Comparison of ENCODE assay signal across 17 cellular contexts in genomic region chr13:113421673-113422270, GRCh38. TPM values are rescaled to one million over a fixed set of nuclear protein-coding genes. Genes with fewer than 3 reads are reported as not detected.
DNase-seq lines count a peak whose midpoint lies in the region; ATAC-seq and TF ChIP-seq lines count a peak whose summit lies in the region.
"Had no signal": no experiment of that assay in that cellular context is flagged by ENCODE, and none has a peak within 500 bp of the region (broad histone marks: within the 10 kb centered on the region; RNA-seq: fewer than 3 reads in every experiment).

No MANE protein-coding gene starts in this region.

- no peaks in the 10 kb centered on the region for H3K36me3 Mint-ChIP-seq in neural progenitor cell
- H3K36me3 Mint-ChIP-seq: stimulated activated effector memory CD8-positive, alpha-beta T cell treated with anti-CD3 and anti-CD28 coated beads, Interleukin-12 subunit alpha, Interleukin-12 subunit beta, amount 100 ng/mL, for 72 hours had no signal

- H3K4me1 ChIP-seq in heart right ventricle (no peaks in the 10 kb centered on the region), esophagus (ENCODE audit: control insufficient read depth in 2 of 2, insufficient read depth in 2 of 2, low read length in 1 of 2) (peaks cover 0 to 3% of the 10 kb centered on the region in 2 donors), neural progenitor cell (peaks cover 6% of the 10 kb centered on the region), aorta (ENCODE audit: control insufficient read depth in 1 of 2, insufficient read depth in 2 of 2, low read length in 2 of 2) (no peaks in the 10 kb centered on the region)

- peaks cover 4% of the 10 kb centered on the region for H3F3A ChIP-seq in neural progenitor cell (ENCODE audit: low read depth)

- H3K36me3 ChIP-seq in heart right ventricle (peaks cover 0 to 63% (median 3%) of the 10 kb centered on the region in 9 donors), esophagus (ENCODE audit: control insufficient read depth in 2 of 2, insufficient read depth in 2 of 2, low read length in 1 of 2) (no peaks in the 10 kb centered on the region), neural progenitor cell (no peaks in the 10 kb centered on the region), aorta (ENCODE audit: control insufficient read depth in 1 of 2, insufficient read depth in 2 of 2, low read length in 1 of 2) (no peaks in the 10 kb centered on the region)

- H3K4me3 ChIP-seq in heart right ventricle (no peak overlapping the region), esophagus (ENCODE audit: low read depth in 1 of 2, low read length in 2 of 2) (no peak overlapping the region), neural progenitor cell (no peak overlapping the region), aorta (ENCODE audit: low read length in 2 of 2) (no peak overlapping the region)

- peaks cover 17% of the 10 kb centered on the region for H3K4me1 Mint-ChIP-seq in neural progenitor cell
- H3K4me1 Mint-ChIP-seq: central memory CD8-positive, alpha-beta T cell; stimulated activated effector memory CD8-positive, alpha-beta T cell treated with anti-CD3 and anti-CD28 coated beads, Interleukin-12 subunit alpha, Interleukin-12 subunit beta, amount 100 ng/mL, for 72 hours had no signal

- 62 to 73% methylated on average over 15 of the region's 15 CpGs for WGBS in heart right ventricle, 2 donors
- WGBS in esophagus, 2 donors, result 60 to 71% methylated on average over 15 of the region's 15 CpGs
- 15 to 17% methylated on average over 15 of the region's 15 CpGs for WGBS in aorta, 2 donors

- H3K9me3 Mint-ChIP-seq in neural progenitor cell, result no peaks in the 10 kb centered on the region
- H3K9me3 Mint-ChIP-seq: central memory CD8-positive, alpha-beta T cell; HFFc6; stimulated activated effector memory CD8-positive, alpha-beta T cell treated with anti-CD3 and anti-CD28 coated beads, Interleukin-12 subunit alpha, Interleukin-12 subunit beta, amount 100 ng/mL, for 72 hours had no signal

- no peak for TF ChIP-seq CTCF in heart right ventricle (IDR thresholded peaks at IDR 0.05)
- no peak for TF ChIP-seq CTCF in neural progenitor cell (IDR thresholded peaks at IDR 0.05)

- DNase-seq in Right ventricle myocardium inferior (ENCODE audit: missing footprints) (peak; percentile 67), heart right ventricle (no peak), neural progenitor cell (ENCODE audit: low spot score) (no peak), aorta (peak; percentile 64 to 72), HUDEP-2 (lab: John Stamatoyannopoulos, UW; ENCODE audit: unreplicated experiment in 76 of 76) (no peak), C1 segment of cervical spinal cord (lab: John Stamatoyannopoulos, UW) (no peak), iPS-NIHi11 (ENCODE audit: low spot score) (no peak)
- DNase-seq: activated CD8-positive, alpha-beta memory T cell treated with anti-CD3 and anti-CD28 coated beads for 24 hours; activated gamma-delta T cell treated with Interleukin-2 at 50 U/mL for 16 hours; Calu3; HFFc6; mesendoderm; SIG-M5 had no signal

- intact Hi-C loops in Right ventricle myocardium inferior (cut with DNase I) (no loop called here), heart right ventricle (cut with DNase I) (no loop called here), aorta (cut with DNase I) (no loop called here)

- no peak overlapping the region for H3K4me2 ChIP-seq in neural progenitor cell

- peak overlapping the region; percentile 92 for H3K27ac Mint-ChIP-seq in neural progenitor cell
- H3K27ac Mint-ChIP-seq: HFFc6; stimulated activated effector memory CD8-positive, alpha-beta T cell treated with anti-CD3 and anti-CD28 coated beads, Interleukin-12 subunit alpha, Interleukin-12 subunit beta, amount 100 ng/mL, for 72 hours had no signal

- ATAC-seq in Right ventricle myocardium inferior, result no peak
- ATAC-seq in heart right ventricle, result no peak
- no peak for ATAC-seq in aorta (ENCODE audit: low FRiP score)

- H3K4me3 Mint-ChIP-seq in neural progenitor cell, result no peak overlapping the region
- H3K4me3 Mint-ChIP-seq: central memory CD8-positive, alpha-beta T cell; HFFc6; stimulated activated effector memory CD8-positive, alpha-beta T cell treated with anti-CD3 and anti-CD28 coated beads, Interleukin-12 subunit alpha, Interleukin-12 subunit beta, amount 100 ng/mL, for 72 hours had no signal

- H3K27me3 ChIP-seq in heart right ventricle, result no peaks in the 10 kb centered on the region
- H3K27me3 ChIP-seq in esophagus (ENCODE audit: control insufficient read depth in 1 of 2, insufficient read depth in 2 of 2, low read length in 2 of 2), result no peaks in the 10 kb centered on the region
- no peaks in the 10 kb centered on the region for H3K27me3 ChIP-seq in neural progenitor cell
- no peaks in the 10 kb centered on the region for H3K27me3 ChIP-seq in aorta (ENCODE audit: control insufficient read depth in 1 of 2, insufficient read depth in 2 of 2, low read length in 1 of 2)

- H3K9ac ChIP-seq in neural progenitor cell, result no peak overlapping the region

- no peaks in the 10 kb centered on the region for H4K20me1 ChIP-seq in neural progenitor cell (ENCODE audit: low read depth)

- H3K9me3 ChIP-seq in heart right ventricle, result no peaks in the 10 kb centered on the region
- H3K9me3 ChIP-seq in esophagus (ENCODE audit: control insufficient read depth in 2 of 2, insufficient read depth in 1 of 2, low read depth in 1 of 2, low read length in 1 of 2), result no peaks in the 10 kb centered on the region
- H3K9me3 ChIP-seq in neural progenitor cell (ENCODE audit: low read depth), result no peaks in the 10 kb centered on the region
- no peaks in the 10 kb centered on the region for H3K9me3 ChIP-seq in aorta (ENCODE audit: control insufficient read depth, low read length)

- peaks cover 4% of the 10 kb centered on the region for H3K27me3 Mint-ChIP-seq in neural progenitor cell (ENCODE audit: insufficient read depth, low read depth)

- H3K79me2 ChIP-seq in neural progenitor cell (ENCODE audit: low read depth), result no peaks in the 10 kb centered on the region

- H3K27ac ChIP-seq in heart right ventricle (no peak overlapping the region), esophagus (ENCODE audit: low read depth in 2 of 2, low read length in 1 of 2) (peak overlapping the region; percentile 40 to 42), neural progenitor cell (no peak overlapping the region), aorta (ENCODE audit: low read depth in 1 of 2, low read length in 2 of 2) (no peak overlapping the region)

- H2AFZ ChIP-seq in neural progenitor cell (replicated peaks), result no peak overlapping the region

RNA-seq across cellular contexts. Expression of gene ADPRHL1, which starts 31.5 kb away (rescaled TPM):
- total RNA-seq in Right ventricle myocardium inferior (468 TPM), heart right ventricle (100 to 1,000 TPM; 381 to 939 (median 762) TPM), neural progenitor cell (ENCODE audit: low replicate concordance) (0.22 and 0.43 TPM in 2 replicates), aorta (10 to 100 TPM in 1 of 2 donors, 1 to 10 TPM in 1; 2.4 to 10.8 TPM)
- polyA plus RNA-seq in heart right ventricle (100 to 1,000 TPM; 163 to 192 TPM), esophagus (under 1 TPM; 0.51 to 0.89 TPM), aorta (1 to 10 TPM; 2.0 to 3.9 TPM)

RNA-seq across cellular contexts. Expression of gene GRTP1, which starts 57.8 kb away (rescaled TPM):
- 1.5 TPM for total RNA-seq in Right ventricle myocardium inferior
- 1 to 10 TPM in 3 of 10 donors, under 1 TPM in 7; 0.30 to 1.8 (median 0.78) TPM for total RNA-seq in heart right ventricle
- 1 to 10 TPM; 1.9 to 3.2 TPM for polyA plus RNA-seq in heart right ventricle
- 10 to 100 TPM; 13.9 to 15.8 TPM for polyA plus RNA-seq in esophagus
- total RNA-seq in neural progenitor cell (ENCODE audit: low replicate concordance), result 14.8 and 19.3 TPM in 2 replicates
- total RNA-seq in aorta, result 1 to 10 TPM; 2.4 to 4.2 TPM
- 1 to 10 TPM; 3.2 to 9.3 TPM for polyA plus RNA-seq in aorta
- total RNA-seq: A172 had no signal

Comparison
In these comparisons a context has a peak if more than half of its experiments do, and no peak if none do; other contexts are left out.
1. DNase-seq: peak in Right ventricle myocardium inferior (single experiment) and aorta (2 of 2); none in heart right ventricle (0 of 2), neural progenitor cell (single experiment), HUDEP-2 (0 of 76), C1 segment of cervical spinal cord (0 of 14) and iPS-NIHi11 (single experiment).
2. H3K27ac ChIP-seq: peak in esophagus (2 of 2); none in heart right ventricle (0 of 10), neural progenitor cell (single experiment) and aorta (0 of 2).
3. RNA of gene ADPRHL1, which starts 31.5 kb away (total RNA-seq): 381 to 939 TPM in heart right ventricle and 468 TPM in Right ventricle myocardium inferior (single experiment); 2.4 to 10.8 TPM in aorta and 0.22 to 0.43 TPM in neural progenitor cell; every median in the first group is over 10 times any median in the second.